28 cellular contexts compared by ENCODE assay signal in genomic region chr15:38658431-38658830, GRCh38.
A peak's percentile ranks its signal among the peaks of the same experiment; 100 is the strongest.
DNase-seq lines count a peak whose midpoint lies in the region; ATAC-seq and TF ChIP-seq lines count a peak whose summit lies in the region.
"Had no signal": no experiment of that assay in that cellular context is flagged by ENCODE, and none has a peak within 500 bp of the region (broad histone marks: within the 10 kb centered on the region; RNA-seq: fewer than 3 reads in every experiment).

No MANE protein-coding gene starts in this region.

- POLR2A ChIA-PET in activated CD4-positive, alpha-beta T cell treated with anti-CD3 and anti-CD28 coated beads for 36 hours (lab: Charles Lee): no interaction called here
- POLR2A ChIA-PET in CD4-positive, alpha-beta T cell (lab: Charles Lee): interaction anchor here (2.1 to 16.9 kb wide), 3 partner anchors 9 to 94 kb away, joined by 6 to 484 read pairs (median 379); partner anchors contain the start of gene RASGRP1

- H3K36me3 Mint-ChIP-seq in activated CD4-positive, alpha-beta T cell treated with anti-CD3 and anti-CD28 coated beads for 36 hours (ENCODE audit: low read depth): peaks cover 3% of the 10 kb centered on the region
- no peaks in the 10 kb centered on the region for H3K36me3 Mint-ChIP-seq in CD4-positive, alpha-beta T cell (ENCODE audit: low read depth)
- peaks cover 16% of the 10 kb centered on the region for H3K36me3 Mint-ChIP-seq in T-helper 1 cell treated with Interleukin-12 subunit alpha and Interleukin-12 subunit beta and Interleukin-4 antibody, amounts not matched to agents 30 μg/mL and 1 μg/mL, for 36 hours (ENCODE audit: low read depth)
- no peaks in the 10 kb centered on the region for H3K36me3 Mint-ChIP-seq in activated naive CD8-positive, alpha-beta T cell treated with anti-CD3 and anti-CD28 coated beads, Interleukin-2, amount 50 U/mL, for 24 hours (ENCODE audit: low read depth)
- no peaks in the 10 kb centered on the region for H3K36me3 Mint-ChIP-seq in nephron progenitor cell (ENCODE audit: low read depth)

- intact Hi-C loops in activated CD4-positive, alpha-beta T cell treated with anti-CD3 and anti-CD28 coated beads for 36 hours (cut with DNase I, micrococcal nuclease): loop anchor here in 1 of 2 experiments (2.0 kb wide), 1 partner anchor 46 kb away; no protein-coding TSS in a partner anchor
- intact Hi-C loops in CD4-positive, alpha-beta T cell (cut with DNase I, micrococcal nuclease): no loop called here

- peaks cover 3% of the 10 kb centered on the region for H3K9me3 Mint-ChIP-seq in activated CD4-positive, alpha-beta T cell treated with anti-CD3 and anti-CD28 coated beads for 36 hours (ENCODE audit: low read depth)
- no peaks in the 10 kb centered on the region for H3K9me3 Mint-ChIP-seq in CD4-positive, alpha-beta T cell
- H3K9me3 Mint-ChIP-seq in T-helper 1 cell treated with Interleukin-12 subunit alpha and Interleukin-12 subunit beta and Interleukin-4 antibody, amounts not matched to agents 30 μg/mL and 1 μg/mL, for 36 hours: no peaks in the 10 kb centered on the region
- H3K9me3 Mint-ChIP-seq in activated naive CD8-positive, alpha-beta T cell treated with anti-CD3 and anti-CD28 coated beads, Interleukin-2, amount 50 U/mL, for 24 hours: no peaks in the 10 kb centered on the region
- H3K9me3 Mint-ChIP-seq in nephron progenitor cell: no peaks in the 10 kb centered on the region

- no peaks in the 10 kb centered on the region for H3K9me3 ChIP-seq in CD4-positive, alpha-beta T cell (ENCODE audit: control insufficient read depth, low read length)
- H3K9me3 ChIP-seq: psoas muscle had no signal

- peak; percentile 71 for ATAC-seq in activated CD4-positive, alpha-beta T cell treated with anti-CD3 and anti-CD28 coated beads for 36 hours
- ATAC-seq in CD4-positive, alpha-beta T cell (ENCODE audit: poor library complexity): no peak
- ATAC-seq in activated naive CD8-positive, alpha-beta T cell treated with anti-CD3 and anti-CD28 coated beads, Interleukin-2, amount 50 U/mL, for 24 hours: no peak
- ATAC-seq: left lobe of liver, psoas muscle had no signal

- no peak for TF ChIP-seq CTCF in CD4-positive, alpha-beta T cell (IDR thresholded peaks at IDR 0.05)
- TF ChIP-seq CTCF in nephron progenitor cell (IDR thresholded peaks at IDR 0.05): no peak
- TF ChIP-seq CTCF in GM10266 (IDR thresholded peaks at IDR 0.05; ENCODE audit: control insufficient read depth, insufficient read depth, low read depth, missing control alignments): no peak

- DNase-seq in activated CD4-positive, alpha-beta T cell treated with anti-CD3 and anti-CD28 coated beads for 36 hours: no peak
- DNase-seq in activated CD4-positive, alpha-beta T cell treated with anti-CD3 and anti-CD28 coated beads for 48 hours: no peak
- DNase-seq in CD4-positive, alpha-beta T cell: no peak
- DNase-seq in activated naive CD8-positive, alpha-beta T cell treated with anti-CD3 and anti-CD28 coated beads, Interleukin-2, amount 50 U/mL, for 24 hours: no peak
- DNase-seq in DMS 273 treated with DMSO at 0.1 percent for 48 hours (lab: John Stamatoyannopoulos, UW) (no peak), nephron progenitor cell (no peak), GM10266 (ENCODE audit: extremely low spot score) (no peak)
- DNase-seq: 8988T; activated CD8-positive, alpha-beta memory T cell treated with anti-CD3 and anti-CD28 coated beads for 24 hours; amniotic stem cell; brain microvascular endothelial cell; DMS79; GDM1; hypothalamus; mesenchymal stem cell; NCI-H1105; NCI-H187 treated with DMSO at 0.1 percent for 48 hours; NCI-H2171 treated with DMSO at 0.1 percent for 48 hours; NCI-H524; NK-92 treated with Interleukin-12 subunit alpha and Interleukin-12 subunit beta, amount 100 ng/mL, for 24 hours; nucleus accumbens; psoas muscle; Right ventricle myocardium superior; stimulated activated CD4-positive, alpha-beta T cell treated with anti-CD3 and anti-CD28 coated beads, Interleukin-15, amount 100 ng/mL, for 24 hours; stimulated activated naive CD4-positive, alpha-beta T cell had no signal

- CTCF ChIA-PET in activated CD4-positive, alpha-beta T cell treated with anti-CD3 and anti-CD28 coated beads for 36 hours (lab: Charles Lee): interaction anchor here (0.5 to 8.2 kb wide), 8 partner anchors 11 to 95 kb away, joined by 3 to 46 read pairs (median 4); partner anchors contain the start of gene RASGRP1
- CTCF ChIA-PET in CD4-positive, alpha-beta T cell (lab: Charles Lee): interaction anchor here (1.0 to 4.4 kb wide), 5 partner anchors 14 to 95 kb away, joined by 3 to 14 read pairs (median 5); partner anchors contain the start of gene RASGRP1

- peak overlapping the region; percentile 77 for H3K27ac Mint-ChIP-seq in activated CD4-positive, alpha-beta T cell treated with anti-CD3 and anti-CD28 coated beads for 36 hours
- peak overlapping the region; percentile 27 for H3K27ac Mint-ChIP-seq in CD4-positive, alpha-beta T cell
- H3K27ac Mint-ChIP-seq in T-helper 1 cell treated with Interleukin-12 subunit alpha and Interleukin-12 subunit beta and Interleukin-4 antibody, amounts not matched to agents 30 μg/mL and 1 μg/mL, for 36 hours: peak overlapping the region; percentile 73
- H3K27ac Mint-ChIP-seq in activated naive CD8-positive, alpha-beta T cell treated with anti-CD3 and anti-CD28 coated beads, Interleukin-2, amount 50 U/mL, for 24 hours: peak overlapping the region; percentile 14
- no peak overlapping the region for H3K27ac Mint-ChIP-seq in nephron progenitor cell
- H3K27ac Mint-ChIP-seq: B cell had no signal

- H3K4me1 Mint-ChIP-seq in activated CD4-positive, alpha-beta T cell treated with anti-CD3 and anti-CD28 coated beads for 36 hours: peaks cover 73% of the 10 kb centered on the region
- H3K4me1 Mint-ChIP-seq in CD4-positive, alpha-beta T cell (ENCODE audit: low read depth): peaks cover 76% of the 10 kb centered on the region
- peaks cover 61% of the 10 kb centered on the region for H3K4me1 Mint-ChIP-seq in T-helper 1 cell treated with Interleukin-12 subunit alpha and Interleukin-12 subunit beta and Interleukin-4 antibody, amounts not matched to agents 30 μg/mL and 1 μg/mL, for 36 hours (ENCODE audit: low read depth)
- peaks cover 75% of the 10 kb centered on the region for H3K4me1 Mint-ChIP-seq in activated naive CD8-positive, alpha-beta T cell treated with anti-CD3 and anti-CD28 coated beads, Interleukin-2, amount 50 U/mL, for 24 hours
- peaks cover 1% of the 10 kb centered on the region for H3K4me1 Mint-ChIP-seq in nephron progenitor cell

- H3K4me3 Mint-ChIP-seq in activated CD4-positive, alpha-beta T cell treated with anti-CD3 and anti-CD28 coated beads for 36 hours: no peak overlapping the region
- H3K4me3 Mint-ChIP-seq in CD4-positive, alpha-beta T cell: peak overlapping the region; percentile 5
- H3K4me3 Mint-ChIP-seq in T-helper 1 cell treated with Interleukin-12 subunit alpha and Interleukin-12 subunit beta and Interleukin-4 antibody, amounts not matched to agents 30 μg/mL and 1 μg/mL, for 36 hours: peak overlapping the region; percentile 35
- no peak overlapping the region for H3K4me3 Mint-ChIP-seq in activated naive CD8-positive, alpha-beta T cell treated with anti-CD3 and anti-CD28 coated beads, Interleukin-2, amount 50 U/mL, for 24 hours
- H3K4me3 Mint-ChIP-seq in nephron progenitor cell: no peak overlapping the region
- H3K4me3 Mint-ChIP-seq: B cell had no signal

- H3K27ac ChIP-seq in CD4-positive, alpha-beta T cell (ENCODE audit: low read depth, low read length): no peak overlapping the region
- H3K27ac ChIP-seq: brain microvascular endothelial cell, psoas muscle had no signal

- H3K27me3 Mint-ChIP-seq in activated CD4-positive, alpha-beta T cell treated with anti-CD3 and anti-CD28 coated beads for 36 hours: no peaks in the 10 kb centered on the region
- H3K27me3 Mint-ChIP-seq in CD4-positive, alpha-beta T cell: no peaks in the 10 kb centered on the region
- no peaks in the 10 kb centered on the region for H3K27me3 Mint-ChIP-seq in T-helper 1 cell treated with Interleukin-12 subunit alpha and Interleukin-12 subunit beta and Interleukin-4 antibody, amounts not matched to agents 30 μg/mL and 1 μg/mL, for 36 hours (ENCODE audit: low read depth)
- H3K27me3 Mint-ChIP-seq in activated naive CD8-positive, alpha-beta T cell treated with anti-CD3 and anti-CD28 coated beads, Interleukin-2, amount 50 U/mL, for 24 hours: no peaks in the 10 kb centered on the region
- H3K27me3 Mint-ChIP-seq in nephron progenitor cell (ENCODE audit: low read depth, poor library complexity): no peaks in the 10 kb centered on the region
- H3K27me3 Mint-ChIP-seq: B cell had no signal

- H3K27me3 ChIP-seq in CD4-positive, alpha-beta T cell (ENCODE audit: control insufficient read depth, insufficient read depth, low read length): no peaks in the 10 kb centered on the region
- H3K27me3 ChIP-seq: brain microvascular endothelial cell had no signal

Comparison
In these comparisons a context has a peak if more than half of its experiments do, and no peak if none do; other contexts are left out.
1. H3K4me3 Mint-ChIP-seq: peak in CD4-positive, alpha-beta T cell (single experiment) and T-helper 1 cell treated with Interleukin-12 subunit alpha and Interleukin-12 subunit beta and Interleukin-4 antibody, amounts not matched to agents 30 μg/mL and 1 μg/mL, for 36 hours (single experiment); none in activated CD4-positive, alpha-beta T cell treated with anti-CD3 and anti-CD28 coated beads for 36 hours (single experiment), activated naive CD8-positive, alpha-beta T cell treated with anti-CD3 and anti-CD28 coated beads, Interleukin-2, amount 50 U/mL, for 24 hours (single experiment) and nephron progenitor cell (single experiment).